ENCODE assay signal across 1 cellular context in the genomic region with DNA sequence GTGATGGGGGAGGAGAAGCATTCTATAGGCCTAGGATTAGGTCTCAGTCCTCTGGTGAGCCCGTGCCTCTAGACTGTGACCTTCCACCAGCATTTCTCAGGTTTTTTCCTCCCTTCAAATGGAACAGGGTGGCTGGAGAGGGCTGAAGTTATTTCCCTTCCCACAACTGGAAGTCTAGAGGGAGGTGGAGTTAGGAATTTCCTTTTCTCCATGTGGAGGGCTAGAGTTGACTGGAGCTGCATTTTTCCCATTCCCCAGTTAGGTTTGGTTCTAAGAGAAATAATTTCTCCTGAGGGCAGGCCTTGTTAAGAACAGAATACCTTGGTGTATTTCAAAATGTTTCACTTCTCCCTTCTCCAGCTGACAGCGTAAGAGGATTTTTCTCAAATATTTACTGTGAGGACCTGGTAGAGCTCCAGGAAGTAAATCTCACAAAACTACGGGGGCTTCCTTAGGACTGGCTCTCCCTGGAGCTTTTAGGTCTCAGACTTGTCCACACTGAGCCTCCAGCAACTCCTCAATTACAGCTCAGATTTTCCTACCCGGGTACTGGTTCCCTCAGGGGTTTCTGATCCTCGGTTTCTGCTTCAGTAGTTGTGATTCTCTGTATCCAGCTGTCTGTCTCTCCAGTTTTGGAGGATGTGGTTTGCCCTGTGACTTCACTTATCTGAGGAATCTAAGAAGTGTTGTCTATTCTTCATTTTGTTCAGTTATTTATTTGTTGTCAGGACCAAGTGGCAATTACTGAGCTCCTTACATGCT.
A peak's percentile ranks its signal among the peaks of the same experiment; 100 is the strongest.
TF ChIP-seq lines count a peak whose summit lies in the region.

No MANE protein-coding gene starts in this region.

TF ChIP-seq in GM12878, 131 proteins besides CTCF, POLR2A, EP300 and RAD21 (continued from another document):
- TF ChIP-seq, protein P1, sequence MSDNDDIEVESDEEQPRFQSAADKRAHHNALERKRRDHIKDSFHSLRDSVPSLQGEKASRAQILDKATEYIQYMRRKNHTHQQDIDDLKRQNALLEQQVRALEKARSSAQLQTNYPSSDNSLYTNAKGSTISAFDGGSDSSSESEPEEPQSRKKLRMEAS (IDR thresholded peaks at IDR 0.05; ENCODE audit: low read depth, low read length) = no peak
- TF ChIP-seq SPI1 (IDR thresholded peaks at IDR 0.05; ENCODE audit: borderline replicate concordance, insufficient read depth, low read depth, low read length) (peak; percentile 56; the same call in 1 of the 2 replicates), IKZF2 (IDR thresholded peaks at IDR 0.05) (peak in 1 of 2 experiments; percentile 19; a peak in 1 of 4 replicates)
